Comparison of ENCODE assay signal across 8 cellular contexts in genomic region chr5:72307968-72308852, GRCh38. TPM values are rescaled to one million over a fixed set of nuclear protein-coding genes. Genes with fewer than 3 reads are reported as not detected.
DNase-seq lines count a peak whose midpoint lies in the region; ATAC-seq and TF ChIP-seq lines count a peak whose summit lies in the region.

No MANE protein-coding gene starts in this region.

- no peaks in the 10 kb centered on the region for H3K9me3 ChIP-seq in colonic mucosa

- H3K9ac ChIP-seq in colonic mucosa (ENCODE audit: low read depth in 2 of 2, low read length in 2 of 2), result peak overlapping the region; percentile 81 to 82

- peak overlapping the region; percentile 93 for H3K27ac ChIP-seq in colonic mucosa

- TF ChIP-seq CTCF in colonic mucosa (IDR thresholded peaks at IDR 0.05), result peak; percentile 92

- H3K27me3 ChIP-seq in colonic mucosa, result no peaks in the 10 kb centered on the region

- peak; percentile 62 to 99 (median 97) for DNase-seq in C1 segment of cervical spinal cord (lab: John Stamatoyannopoulos, UW)
- DNase-seq in GM19240 (ENCODE audit: insufficient read length, low spot score), result peak; percentile 73
- DNase-seq in NCI-H510A treated with DMSO at 0.1 percent for 48 hours (lab: John Stamatoyannopoulos, UW), result peak; percentile 75
- DNase-seq in activated CD4-positive, alpha-beta T cell treated with anti-CD3 and anti-CD28 coated beads for 48 hours, result peak; percentile 97
- peak; percentile 97 for DNase-seq in colonic mucosa
- DNase-seq in left colon, result peak; percentile 97 to 98
- DNase-seq in stimulated activated CD4-positive, alpha-beta T cell treated with anti-CD3 and anti-CD28 coated beads, Interleukin-1b, Interleukin-23, amount 100 ng/mL, for 4 hours (ENCODE audit: low read depth in 2 of 2), result peak; percentile 91 to 92

- peak overlapping the region; percentile 70 for H3K4me3 ChIP-seq in colonic mucosa

- intact Hi-C loops in colonic mucosa (cut with DNase I) (loop anchor here (2.0 kb wide), 1 partner anchor 525 kb away; no protein-coding TSS in a partner anchor), left colon (cut with DNase I, micrococcal nuclease) (loop anchor here in 1 of 2 donors (10.0 kb wide), 1 partner anchor 173 kb away; no protein-coding TSS in a partner anchor)

- H3K36me3 ChIP-seq in colonic mucosa, result no peaks in the 10 kb centered on the region

- ATAC-seq in HG03457 (IDR thresholded peaks at IDR 0.05; ENCODE audit: unreplicated experiment), result peak; percentile 81
- ATAC-seq in left colon, result peak; percentile 95

- H3K4me1 ChIP-seq in colonic mucosa, result peaks cover 7% of the 10 kb centered on the region

RNA-seq across cellular contexts. Expression of gene MRPS27, which starts 11.8 kb away (rescaled TPM):
- total RNA-seq in colonic mucosa (10 to 100 TPM; 46.3 to 56.6 TPM), left colon (10 to 100 TPM; 35.6 to 40.6 TPM)

RNA-seq across cellular contexts. Expression of gene PTCD2, which starts 12.0 kb away (rescaled TPM):
- total RNA-seq in colonic mucosa, result 1 to 10 TPM; 4.4 to 7.8 TPM
- 1 to 10 TPM; 4.3 to 5.7 TPM for total RNA-seq in left colon

Comparison
In these comparisons a context has a peak if more than half of its experiments do, and no peak if none do; other contexts are left out.
1. Peak in every context shown above with its lines: DNase-seq, ATAC-seq, H3K4me3 ChIP-seq and H3K27ac ChIP-seq.